In the genomic region with DNA sequence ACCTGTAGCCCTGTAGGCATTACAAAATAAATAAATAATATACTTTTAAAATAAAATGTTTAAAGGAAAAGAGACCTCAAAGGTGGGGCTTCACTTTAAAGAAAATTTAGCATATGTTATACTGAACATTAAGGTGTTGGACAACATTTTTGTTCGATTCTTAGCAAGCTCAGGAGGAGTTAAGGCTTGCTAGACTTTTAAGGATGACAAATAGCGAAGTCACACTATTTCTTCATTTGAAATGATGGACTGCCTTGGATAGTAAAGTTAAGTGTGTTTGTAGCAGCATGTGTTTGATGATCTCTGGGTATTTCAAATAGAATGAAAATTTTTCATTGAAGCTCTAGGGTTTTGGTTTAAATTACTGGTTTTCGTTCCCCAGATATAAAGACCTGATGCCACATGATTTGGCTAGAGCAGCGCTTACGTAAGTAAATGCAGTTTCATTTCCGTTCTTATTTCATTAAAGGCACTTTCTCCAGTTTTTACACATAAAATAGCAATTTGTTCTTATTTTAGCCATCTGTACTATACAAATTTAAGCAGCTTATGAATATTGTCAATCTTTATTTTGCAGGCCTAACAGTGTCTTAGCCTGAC, we compare ENCODE assay signal across 12 cellular contexts. TPM values are rescaled to one million over a fixed set of nuclear protein-coding genes. Genes with fewer than 3 reads are reported as not detected.
DNase-seq lines count a peak whose midpoint lies in the region; ATAC-seq, FAIRE-seq and TF ChIP-seq lines count a peak whose summit lies in the region.
"Had no signal": no experiment of that assay in that cellular context is flagged by ENCODE, and none has a peak within 500 bp of the region (broad histone marks: within the 10 kb centered on the region; RNA-seq: fewer than 3 reads in every experiment).

No MANE protein-coding gene starts in this region.

- no peak for TF ChIP-seq CTCF in bronchial epithelial cell (IDR thresholded peaks at IDR 0.05; ENCODE audit: insufficient read depth, low read length, severe bottlenecking)
- TF ChIP-seq CTCF in gastrocnemius medialis (IDR thresholded peaks at IDR 0.05 in 4 of 5, conservative IDR thresholded peaks at IDR 0.05 in 1 of 5) = no peak
- no peak for TF ChIP-seq CTCF in uterus (IDR thresholded peaks at IDR 0.05)

- no peaks in the 10 kb centered on the region for H3K36me3 ChIP-seq in bronchial epithelial cell (ENCODE audit: control insufficient read depth, insufficient read depth, low read length)
- peaks cover 0 to 34% of the 10 kb centered on the region in 2 donors for H3K36me3 ChIP-seq in gastrocnemius medialis
- H3K36me3 ChIP-seq in uterus = no peaks in the 10 kb centered on the region

- peak; percentile 81 for DNase-seq in NOMO-1 treated with DMSO at 0.1 percent for 48 hours (lab: John Stamatoyannopoulos, UW; ENCODE audit: unreplicated experiment)
- peak; percentile 95 for DNase-seq in bronchial epithelial cell (ENCODE audit: low read depth)
- DNase-seq in gastrocnemius medialis = no peak
- no peak for DNase-seq in activated gamma-delta T cell (lab: John Stamatoyannopoulos, UW)
- no peak for DNase-seq in AML-193 (lab: John Stamatoyannopoulos, UW)
- no peak for DNase-seq in uterus
- no peak for DNase-seq in head of caudate nucleus
- DNase-seq: Calu3, dorsolateral prefrontal cortex, NCI-H2029 had no signal

- H3K27ac ChIP-seq in gastrocnemius medialis (peak overlapping the region; percentile 48 to 84 (median 82)), uterus (no peak overlapping the region)

- intact Hi-C loops in gastrocnemius medialis (cut with DNase I; ENCODE audit: low total_unique reads) = no loop called here
- intact Hi-C loops in uterus (cut with DNase I; ENCODE audit: low total_unique reads) = no loop called here
- intact Hi-C loops in head of caudate nucleus (cut with DNase I) = no loop called here

- H3K4me3 ChIP-seq in bronchial epithelial cell (ENCODE audit: low read depth, low read length) (no peak overlapping the region), gastrocnemius medialis (no peak overlapping the region), uterus (no peak overlapping the region)
- H3K4me3 ChIP-seq: dorsolateral prefrontal cortex, tibial nerve had no signal

- H3K4me1 ChIP-seq in gastrocnemius medialis (peaks cover 20 to 25% of the 10 kb centered on the region in 2 donors), uterus (no peaks in the 10 kb centered on the region)

- ATAC-seq in GM21447 (IDR thresholded peaks at IDR 0.05; ENCODE audit: unreplicated experiment) (peak; percentile 36), gastrocnemius medialis (no peak)

- FAIRE-seq in bronchial epithelial cell (lab: Jason Lieb, UNC) = no peak

- H3K27me3 ChIP-seq in bronchial epithelial cell (ENCODE audit: control insufficient read depth, insufficient read depth, low read length) = no peaks in the 10 kb centered on the region
- H3K27me3 ChIP-seq in gastrocnemius medialis = no peaks in the 10 kb centered on the region
- H3K27me3 ChIP-seq in uterus = no peaks in the 10 kb centered on the region
- H3K27me3 ChIP-seq: dorsolateral prefrontal cortex, tibial nerve had no signal

- in situ Hi-C loops in gastrocnemius medialis (cut with MboI; ENCODE audit: low sequenced_read_pairs in 4 of 4) = no loop called here

- H3K9me3 ChIP-seq in gastrocnemius medialis = no peaks in the 10 kb centered on the region
- H3K9me3 ChIP-seq in uterus = no peaks in the 10 kb centered on the region
- H3K9me3 ChIP-seq: tibial nerve had no signal

- TF ChIP-seq POLR2A in gastrocnemius medialis (IDR thresholded peaks at IDR 0.05) (no peak), uterus (IDR thresholded peaks at IDR 0.05) (no peak)

RNA-seq across cellular contexts. Expression of a gene that starts 24.9 kb away (rescaled TPM):
- 105 and 135 TPM in 2 replicates for total RNA-seq in bronchial epithelial cell
- total RNA-seq in gastrocnemius medialis = 100 to 1,000 TPM; 719 to 936 (median 781) TPM
- 100 to 1,000 TPM in 2 of 4 donors, 10 to 100 TPM in 2; 45.3 to 126 (median 82.5) TPM for total RNA-seq in uterus

RNA-seq across cellular contexts. Expression of a gene that starts 25.2 kb away (rescaled TPM):
- total RNA-seq in bronchial epithelial cell (140 and 155 TPM in 2 replicates), gastrocnemius medialis (100 to 1,000 TPM; 443 to 480 (median 462) TPM), uterus (100 to 1,000 TPM in 2 of 4 donors, 10 to 100 TPM in 2; 93.8 to 151 (median 110) TPM)

Comparison
In these comparisons a context has a peak if more than half of its experiments do, and no peak if none do; other contexts are left out.
1. DNase-seq: peak in NOMO-1 treated with DMSO at 0.1 percent for 48 hours (single experiment) and bronchial epithelial cell (single experiment); none in gastrocnemius medialis (0 of 2), activated gamma-delta T cell (single experiment), AML-193 (0 of 2), uterus (0 of 2) and head of caudate nucleus (0 of 42).
2. H3K27ac ChIP-seq: peak in gastrocnemius medialis (4 of 4); none in uterus (0 of 2).